ENCODE assay signal across 8 cellular contexts in genomic region chr7:121329460-121330052, GRCh38. TPM values are rescaled to one million over a fixed set of nuclear protein-coding genes. Genes with fewer than 3 reads are reported as not detected.
A peak's percentile ranks its signal among the peaks of the same experiment; 100 is the strongest.
DNase-seq lines count a peak whose midpoint lies in the region; ATAC-seq and TF ChIP-seq lines count a peak whose summit lies in the region.

No MANE protein-coding gene starts in this region.

- no peak overlapping the region for H3K9ac ChIP-seq in iPS-18a (ENCODE audit: low read length)

- intact Hi-C loops in spleen (cut with DNase I; ENCODE audit: low total_unique reads): no loop called here

- peak; percentile 44 for TF ChIP-seq RAD21 in Ishikawa (IDR thresholded peaks at IDR 0.05; ENCODE audit: low read depth)

- H3K27ac ChIP-seq in DOHH2 (ENCODE audit: low read depth, low read length) (no peak overlapping the region), iPS-18a (ENCODE audit: low read length) (no peak overlapping the region), spleen (peak overlapping the region in 5 of 8 donors; percentile 33 to 64 (median 51))

- no peaks in the 10 kb centered on the region for H3K9me3 Mint-ChIP-seq in activated T-cell treated with anti-CD3 and anti-CD28 coated beads, Interleukin-2, amount 50 U/mL, for 72 hours

- TF ChIP-seq POLR2A in spleen (IDR thresholded peaks at IDR 0.05): no peak

- peak overlapping the region; percentile 54 for H3K4me2 ChIP-seq in DOHH2 (ENCODE audit: low read length)

- H3K4me1 Mint-ChIP-seq in activated T-cell treated with anti-CD3 and anti-CD28 coated beads, Interleukin-2, amount 50 U/mL, for 72 hours (ENCODE audit: low read depth): peaks cover 23% of the 10 kb centered on the region

- no peaks in the 10 kb centered on the region for H3K79me2 ChIP-seq in DOHH2 (ENCODE audit: control insufficient read depth, low read length)

- no peaks in the 10 kb centered on the region for H4K20me1 ChIP-seq in DOHH2 (ENCODE audit: control insufficient read depth, insufficient read depth, low read depth, low read length)

- H3K36me3 ChIP-seq in DOHH2 (ENCODE audit: control insufficient read depth, low read length): no peaks in the 10 kb centered on the region
- no peaks in the 10 kb centered on the region for H3K36me3 ChIP-seq in iPS-18a (ENCODE audit: control insufficient read depth, low read depth, low read length)
- H3K36me3 ChIP-seq in spleen: no peaks in the 10 kb centered on the region

- H3K4me3 ChIP-seq in DOHH2 (ENCODE audit: low read length): peak overlapping the region; percentile 53
- H3K4me3 ChIP-seq in iPS-18a (ENCODE audit: low read length): peak overlapping the region; percentile 65
- H3K4me3 ChIP-seq in spleen: peak overlapping the region; percentile 39 to 76 (median 49)

- H3K27me3 Mint-ChIP-seq in activated T-cell treated with anti-CD3 and anti-CD28 coated beads, Interleukin-2, amount 50 U/mL, for 72 hours (ENCODE audit: low read depth): peaks cover 68% of the 10 kb centered on the region

- H3K4me1 ChIP-seq in DOHH2 (ENCODE audit: control insufficient read depth, low read length): no peaks in the 10 kb centered on the region; the same call in 1 of the 2 replicates
- no peaks in the 10 kb centered on the region for H3K4me1 ChIP-seq in iPS-18a (ENCODE audit: control insufficient read depth, low read depth, low read length)
- H3K4me1 ChIP-seq in spleen: peaks cover 5 to 33% (median 23%) of the 10 kb centered on the region in 6 donors

- TF ChIP-seq CTCF in DOHH2 (IDR thresholded peaks at IDR 0.05; ENCODE audit: low read depth, low read length, poor library complexity, severe bottlenecking) (no peak), spleen (IDR thresholded peaks at IDR 0.05 in 8 of 11, conservative IDR thresholded peaks at IDR 0.05 in 3 of 11) (peak in 2 of 11 experiments; percentile 11 to 28)

- H3K9me3 ChIP-seq in DOHH2 (ENCODE audit: control insufficient read depth, insufficient read depth, low read length) (no peaks in the 10 kb centered on the region), iPS-18a (ENCODE audit: control insufficient read depth, low read depth, low read length) (no peaks in the 10 kb centered on the region), spleen (no peaks in the 10 kb centered on the region)

- no peaks in the 10 kb centered on the region for H3K9me2 ChIP-seq in DOHH2 (replicated peaks; ENCODE audit: control insufficient read depth, low read length)

- H3K36me3 Mint-ChIP-seq in activated T-cell treated with anti-CD3 and anti-CD28 coated beads, Interleukin-2, amount 50 U/mL, for 72 hours (ENCODE audit: insufficient read depth in 2 of 2): peaks cover 0 to 2% of the 10 kb centered on the region in 2 donors

- H3K4me3 Mint-ChIP-seq in activated T-cell treated with anti-CD3 and anti-CD28 coated beads, Interleukin-2, amount 50 U/mL, for 72 hours: peak overlapping the region; percentile 76

- 1 to 3% (median 2%) methylated on average over 10 to 34 of the region's 34 CpGs for WGBS in spleen, 5 donors

- H3K27ac Mint-ChIP-seq in activated T-cell treated with anti-CD3 and anti-CD28 coated beads, Interleukin-2, amount 50 U/mL, for 72 hours: no peak overlapping the region

- H3K27me3 ChIP-seq in DOHH2 (ENCODE audit: control insufficient read depth, low read length): peaks cover 40% of the 10 kb centered on the region
- H3K27me3 ChIP-seq in iPS-18a (ENCODE audit: control insufficient read depth, insufficient read depth, low read length): peaks cover 47% of the 10 kb centered on the region
- H3K27me3 ChIP-seq in spleen (replicated peaks in 1 of 7): peaks cover 0 to 64% (median 52%) of the 10 kb centered on the region in 7 donors

- H3F3A ChIP-seq in DOHH2 (ENCODE audit: control insufficient read depth, insufficient read depth): no peaks in the 10 kb centered on the region

- ATAC-seq in GM19455 (IDR thresholded peaks at IDR 0.05; ENCODE audit: unreplicated experiment): peak; percentile 44
- ATAC-seq in activated T-cell treated with anti-CD3 and anti-CD28 coated beads, Interleukin-2, amount 50 U/mL, for 72 hours (replicated peaks in 1 of 2): peak; percentile 65 to 70

- no peak for TF ChIP-seq EP300 in Ishikawa (IDR thresholded peaks at IDR 0.05; ENCODE audit: borderline replicate concordance)

- peak; percentile 21 to 44 for DNase-seq in activated T-cell treated with anti-CD3 and anti-CD28 coated beads, Interleukin-2, amount 50 U/mL, for 72 hours
- DNase-seq in spleen: peak; percentile 87
- no peak for DNase-seq in HuH-7 (ENCODE audit: low spot score)
- no peak for DNase-seq in hippocampal formation (lab: John Stamatoyannopoulos, UW)

TF ChIP-seq in Ishikawa, 13 proteins besides CTCF, POLR2A, EP300 and RAD21:
- TF ChIP-seq FOXM1 (IDR thresholded peaks at IDR 0.05; ENCODE audit: borderline replicate concordance, low read depth) (no peak), EGR1 (IDR thresholded peaks at IDR 0.05) (no peak), TEAD4 (IDR thresholded peaks at IDR 0.05) (no peak), USF1 (IDR thresholded peaks at IDR 0.05) (no peak)

RNA-seq across cellular contexts. Expression of gene WNT16, which starts 0.8 kb away (rescaled TPM):
- total RNA-seq in activated T-cell treated with anti-CD3 and anti-CD28 coated beads, Interleukin-2, amount 50 U/mL, for 72 hours: not detected
- 1 to 10 TPM in 3 of 7 donors, under 1 TPM in 4; 0.39 to 3.2 (median 0.95) TPM for total RNA-seq in spleen
- 1 to 10 TPM in 1 of 3 donors, under 1 TPM in 2; 0.33 to 1.4 (median 0.96) TPM for polyA plus RNA-seq in spleen

Comparison
In these comparisons a context has a peak if more than half of its experiments do, and no peak if none do; other contexts are left out.
1. H3K27ac ChIP-seq: peak in spleen (5 of 8); none in DOHH2 (single experiment) and iPS-18a (single experiment).
2. DNase-seq: peak in activated T-cell treated with anti-CD3 and anti-CD28 coated beads, Interleukin-2, amount 50 U/mL, for 72 hours (2 of 2) and spleen (single experiment); none in HuH-7 (single experiment) and hippocampal formation (0 of 2).
3. Peak in every context shown above with its lines, with median percentiles within 50 percentile points of each other: H3K4me3 ChIP-seq.